In the genomic region with DNA sequence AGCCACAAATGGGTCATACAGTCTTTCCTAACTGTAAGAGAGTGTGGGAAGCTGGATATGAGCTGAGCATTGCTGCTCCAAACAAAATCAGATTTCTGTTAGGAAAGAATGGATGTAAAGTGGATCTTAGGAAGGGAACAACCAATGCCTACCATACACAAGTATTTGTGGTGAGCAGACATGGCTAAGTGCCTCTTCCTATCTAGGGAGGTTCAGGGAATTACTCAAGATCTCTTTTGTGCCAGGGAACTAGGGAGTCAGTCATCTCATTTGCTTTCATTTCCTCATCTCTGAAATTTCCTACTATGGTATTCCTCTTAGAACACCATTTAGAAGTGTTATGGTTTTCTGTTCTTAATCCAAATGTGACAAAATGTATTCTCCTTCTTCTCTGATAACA, we compare ENCODE assay signal across 17 cellular contexts.
"Had no signal": no experiment of that assay in that cellular context is flagged by ENCODE, and none has a peak within 500 bp of the region (broad histone marks: within the 10 kb centered on the region; RNA-seq: fewer than 3 reads in every experiment).

No MANE protein-coding gene starts in this region.

- ATAC-seq: activated CD4-positive, alpha-beta T cell treated with anti-CD3 and anti-CD28 coated beads for 36 hours; activated CD8-positive, alpha-beta memory T cell treated with anti-CD3 and anti-CD28 coated beads, Interleukin-2, amount 10 ng/mL, durations not matched to agents 7 days and 5 days; natural killer cell treated with Interleukin-12 subunit alpha and Interleukin-12 subunit beta and Interleukin-15 and Interleukin-18, amount 100 ng/mL, for 72 hours; stimulated activated naive B cell treated with anti-CD40 and anti-IgM and Interleukin-4, amounts not matched to agents 10 μg/mL and 1 μg/mL and 100 μg/mL, for 72 hours had no signal

- DNase-seq: activated CD4-positive, alpha-beta memory T cell treated with anti-CD3 and anti-CD28 coated beads for 36 hours; activated CD4-positive, alpha-beta T cell treated with anti-CD3 and anti-CD28 coated beads for 36 hours; activated CD8-positive, alpha-beta memory T cell treated with anti-CD3 and anti-CD28 coated beads, Interleukin-2, amount 10 ng/mL, durations not matched to agents 7 days and 5 days; activated naive CD4-positive, alpha-beta T cell treated with anti-CD3 and anti-CD28 coated beads, Interleukin-2, amount 10 ng/mL, durations not matched to agents 7 days and 5 days; activated T-cell treated with anti-CD3 and anti-CD28 coated beads, Interleukin-2, amount 50 U/mL, for 1 hour; cerebellar nuclear complex; effector memory CD4-positive, alpha-beta T cell; nucleus accumbens; posterior cingulate gyrus; retina; stimulated activated CD4-positive, alpha-beta T cell treated with anti-CD3 and anti-CD28 coated beads, Interleukin-4, amount 100 ng/mL, for 1 hour; stimulated activated naive B cell treated with anti-CD40 and anti-IgM and Interleukin-4, amounts not matched to agents 10 μg/mL and 1 μg/mL and 100 μg/mL, for 72 hours; thyroid gland; WERI-Rb-1 had no signal

- H3K4me3 ChIP-seq: ascending aorta, breast epithelium, thyroid gland had no signal
